In genomic region chr20:17735206-17735804, GRCh38 we compare ENCODE assay signal across 14 cellular contexts. TPM values are rescaled to one million over a fixed set of nuclear protein-coding genes. Genes with fewer than 3 reads are reported as not detected.
DNase-seq lines count a peak whose midpoint lies in the region; ATAC-seq, FAIRE-seq and TF ChIP-seq lines count a peak whose summit lies in the region.
"Had no signal": no experiment of that assay in that cellular context is flagged by ENCODE, and none has a peak within 500 bp of the region (broad histone marks: within the 10 kb centered on the region; RNA-seq: fewer than 3 reads in every experiment).

No MANE protein-coding gene starts in this region.

- H3K27ac ChIP-seq in mesenchymal stem cell (ENCODE audit: low read length, poor library complexity, severe bottlenecking) = peak overlapping the region; percentile 26
- H3K27ac ChIP-seq: lower lobe of right lung had no signal

- peaks cover 2% of the 10 kb centered on the region for H3K79me1 ChIP-seq in mesenchymal stem cell (replicated peaks; ENCODE audit: low read length, poor library complexity, severe bottlenecking)

- H3K36me3 Mint-ChIP-seq in chondrocyte (ENCODE audit: low read depth) (no peaks in the 10 kb centered on the region), T-cell (no peaks in the 10 kb centered on the region)
- H3K36me3 Mint-ChIP-seq: activated naive CD4-positive, alpha-beta T cell treated with anti-CD3 and anti-CD28 coated beads, Interleukin-2, amount 50 U/mL, for 72 hours had no signal

- no peak overlapping the region for H3K4me2 ChIP-seq in mesenchymal stem cell (ENCODE audit: low read length, poor library complexity, severe bottlenecking)

- CTCF ChIA-PET in T-cell (lab: Charles Lee) = no interaction called here

- H2BK5ac ChIP-seq in mesenchymal stem cell (ENCODE audit: low read depth, low read length, poor library complexity, severe bottlenecking) = no peak overlapping the region

- H2BK12ac ChIP-seq in mesenchymal stem cell (ENCODE audit: low read length in 2 of 2) = peak overlapping the region; percentile 0 to 84

- no peak for TF ChIP-seq CTCF in chondrocyte (IDR thresholded peaks at IDR 0.05)

- H3K9me3 Mint-ChIP-seq in chondrocyte (ENCODE audit: low read depth) = peaks cover 23% of the 10 kb centered on the region
- H3K9me3 Mint-ChIP-seq in T-cell = peaks cover 3 to 12% (median 9%) of the 10 kb centered on the region in 3 donors

- no peak overlapping the region for H2AK5ac ChIP-seq in mesenchymal stem cell (ENCODE audit: low read length, severe bottlenecking)

- no peak for FAIRE-seq in urothelium cell line (lab: Jason Lieb, UNC)
- FAIRE-seq: GM12878 had no signal

- H3K4me1 ChIP-seq in mesenchymal stem cell (ENCODE audit: control insufficient read depth, insufficient read depth, low read depth, low read length) = peaks cover 9% of the 10 kb centered on the region
- H3K4me1 ChIP-seq: lower lobe of right lung had no signal

- peak overlapping the region; percentile 41 for H4K8ac ChIP-seq in mesenchymal stem cell (ENCODE audit: low read length)

- H3K18ac ChIP-seq in mesenchymal stem cell (ENCODE audit: low read depth in 1 of 2, low read length in 2 of 2) = peak overlapping the region; percentile 40 to 45

- DNase-seq in MG63 = peak; percentile 15
- no peak for DNase-seq in chondrocyte (ENCODE audit: low spot score)
- peak; percentile 73 for DNase-seq in mesenchymal stem cell
- peak; percentile 17 for DNase-seq in urothelium cell line (ENCODE audit: low spot score)
- no peak for DNase-seq in NK-92 (lab: John Stamatoyannopoulos, UW; ENCODE audit: unreplicated experiment)
- DNase-seq in T-cell = no peak
- DNase-seq: Calu3, lower lobe of right lung, NCI-H345 had no signal

- H3K4me1 Mint-ChIP-seq in chondrocyte (ENCODE audit: low read depth) = peaks cover 25% of the 10 kb centered on the region
- no peaks in the 10 kb centered on the region for H3K4me1 Mint-ChIP-seq in T-cell

- H3K9me3 ChIP-seq in MG63 (no peaks in the 10 kb centered on the region), mesenchymal stem cell (ENCODE audit: control insufficient read depth, low read length) (peaks cover 11% of the 10 kb centered on the region)

- H3K23ac ChIP-seq in mesenchymal stem cell (ENCODE audit: low read length in 2 of 2) = no peak overlapping the region

- H3K4me3 Mint-ChIP-seq in chondrocyte (ENCODE audit: unreplicated experiment) = no peak overlapping the region
- no peak overlapping the region for H3K4me3 Mint-ChIP-seq in T-cell

- no peak overlapping the region for H4K91ac ChIP-seq in mesenchymal stem cell (ENCODE audit: low read length)

- no peak overlapping the region for H2BK120ac ChIP-seq in mesenchymal stem cell (ENCODE audit: low read depth, low read length)

- POLR2A ChIA-PET in T-cell (lab: Charles Lee) = no interaction called here

- no peak overlapping the region for H3K14ac ChIP-seq in mesenchymal stem cell (ENCODE audit: low read length in 2 of 2)

- H3K27me3 Mint-ChIP-seq in chondrocyte (ENCODE audit: low read depth) (no peaks in the 10 kb centered on the region), T-cell (peaks cover 5 to 7% of the 10 kb centered on the region in 2 donors)

- no peak overlapping the region for H2BK15ac ChIP-seq in mesenchymal stem cell (ENCODE audit: low read depth, poor library complexity, severe bottlenecking)

- ATAC-seq in T-cell (replicated peaks in 1 of 4) (no peak), GM18519 (IDR thresholded peaks at IDR 0.05; ENCODE audit: low FRiP score, unreplicated experiment) (no peak)
- ATAC-seq: activated naive CD4-positive, alpha-beta T cell treated with anti-CD3 and anti-CD28 coated beads, Interleukin-2, amount 50 U/mL, for 72 hours; GM12878; Panc1 had no signal

- H3K9ac ChIP-seq in mesenchymal stem cell (ENCODE audit: low read length) = no peak overlapping the region

- peak overlapping the region; percentile 65 for H2AFZ ChIP-seq in mesenchymal stem cell (ENCODE audit: low read depth, low read length)

- no peak overlapping the region for H3K4me3 ChIP-seq in MG63
- H3K4me3 ChIP-seq in mesenchymal stem cell (ENCODE audit: insufficient read depth in 1 of 2, low read depth in 1 of 2, low read length in 2 of 2) = no peak overlapping the region
- H3K4me3 ChIP-seq: GM12878, lower lobe of right lung had no signal

- 40% methylated on average over 9 of the region's 9 CpGs for WGBS in mesenchymal stem cell

- peak overlapping the region; percentile 47 to 78 for H3K4ac ChIP-seq in mesenchymal stem cell (ENCODE audit: low read depth in 1 of 2, low read length in 2 of 2)

- H3K36me3 ChIP-seq in MG63 = no peaks in the 10 kb centered on the region
- no peaks in the 10 kb centered on the region for H3K36me3 ChIP-seq in mesenchymal stem cell (ENCODE audit: control insufficient read depth in 1 of 2, insufficient read depth in 2 of 2, low read depth in 1 of 2, low read length in 2 of 2)
- H3K36me3 ChIP-seq: lower lobe of right lung had no signal

- H3K27me3 ChIP-seq in MG63 = no peaks in the 10 kb centered on the region
- H3K27me3 ChIP-seq in mesenchymal stem cell (ENCODE audit: control insufficient read depth in 1 of 2, insufficient read depth in 1 of 2, low read length in 2 of 2) = peaks cover 0 to 1% of the 10 kb centered on the region in 2 experiments

- H3K27ac Mint-ChIP-seq in chondrocyte (ENCODE audit: unreplicated experiment) = peak overlapping the region; percentile 75
- H3K27ac Mint-ChIP-seq in T-cell = no peak overlapping the region

RNA-seq across cellular contexts. Expression of gene BANF2, which starts 35.5 kb away (rescaled TPM):
- total RNA-seq in MG63 (2014; rRNA removed; shearing (Covaris generic); ENCODE audit: low replicate concordance) = not detected in 2 replicates
- total RNA-seq in chondrocyte (not detected in 3 replicates), T-cell (not detected)
- polyA plus RNA-seq in mesenchymal stem cell (2013, experiment 1 of 2) = not detected
- polyA plus RNA-seq in mesenchymal stem cell (2013, experiment 2 of 2) = not detected
- total RNA-seq: activated naive CD4-positive, alpha-beta T cell treated with anti-CD3 and anti-CD28 coated beads, Interleukin-2, amount 50 U/mL, for 72 hours; Calu3; GM12878; lower lobe of right lung; subcutaneous adipose tissue had no signal
- polyA plus RNA-seq: GM12878 had no signal

RNA-seq across cellular contexts. Expression of gene RRBP1, which starts 53.3 kb away (rescaled TPM):
- total RNA-seq in MG63 (2014; rRNA removed; shearing (Covaris generic); ENCODE audit: low replicate concordance) = 65.2 and 83.3 TPM in 2 replicates
- total RNA-seq in chondrocyte = 459 to 621 TPM (median 460 TPM) in 3 replicates
- polyA plus RNA-seq in mesenchymal stem cell (2013, experiment 1 of 2) = 209 TPM
- polyA plus RNA-seq in mesenchymal stem cell (2013, experiment 2 of 2) = 195 TPM
- total RNA-seq in T-cell = 10 to 100 TPM; 26.3 to 32.4 (median 30.1) TPM

Comparison
In these comparisons a context has a peak if more than half of its experiments do, and no peak if none do; other contexts are left out.
1. DNase-seq: peak in MG63 (single experiment), mesenchymal stem cell (single experiment) and urothelium cell line (single experiment); none in chondrocyte (single experiment), NK-92 (single experiment) and T-cell (0 of 34).